1 cellular context compared by ENCODE assay signal in genomic region chr18:50105027-50105426, GRCh38.
TF ChIP-seq lines count a peak whose summit lies in the region.

No MANE protein-coding gene starts in this region.

TF ChIP-seq in HEK293, 187 proteins besides CTCF, POLR2A, EP300 and RAD21 (continued from another document and continues in another):
- TF ChIP-seq ZBTB10 (tag by site-specific recombination; IDR thresholded peaks at IDR 0.05): no peak
- no peak for TF ChIP-seq ZNF544 (tag by site-specific recombination; IDR thresholded peaks at IDR 0.05)
- TF ChIP-seq ZBTB21 (tag by site-specific recombination; IDR thresholded peaks at IDR 0.05): peak; percentile 65; the same call in 1 of the 2 replicates
- no peak for TF ChIP-seq ZNF239 (tag by site-specific recombination; IDR thresholded peaks at IDR 0.05)
- TF ChIP-seq, protein P1, sequence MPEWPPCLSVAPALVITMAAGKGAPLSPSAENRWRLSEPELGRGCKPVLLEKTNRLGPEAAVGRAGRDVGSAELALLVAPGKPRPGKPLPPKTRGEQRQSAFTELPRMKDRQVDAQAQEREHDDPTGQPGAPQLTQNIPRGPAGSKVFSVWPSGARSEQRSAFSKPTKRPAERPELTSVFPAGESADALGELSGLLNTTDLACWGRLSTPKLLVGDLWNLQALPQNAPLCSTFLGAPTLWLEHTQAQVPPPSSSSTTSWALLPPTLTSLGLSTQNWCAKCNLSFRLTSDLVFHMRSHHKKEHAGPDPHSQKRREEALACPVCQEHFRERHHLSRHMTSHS (tag by site-specific recombination; IDR thresholded peaks at IDR 0.05): no peak
- no peak; the same call in 1 of the 2 replicates for TF ChIP-seq ZNF214 (tag by site-specific recombination; IDR thresholded peaks at IDR 0.05; ENCODE audit: borderline replicate concordance)
- TF ChIP-seq, protein P2, sequence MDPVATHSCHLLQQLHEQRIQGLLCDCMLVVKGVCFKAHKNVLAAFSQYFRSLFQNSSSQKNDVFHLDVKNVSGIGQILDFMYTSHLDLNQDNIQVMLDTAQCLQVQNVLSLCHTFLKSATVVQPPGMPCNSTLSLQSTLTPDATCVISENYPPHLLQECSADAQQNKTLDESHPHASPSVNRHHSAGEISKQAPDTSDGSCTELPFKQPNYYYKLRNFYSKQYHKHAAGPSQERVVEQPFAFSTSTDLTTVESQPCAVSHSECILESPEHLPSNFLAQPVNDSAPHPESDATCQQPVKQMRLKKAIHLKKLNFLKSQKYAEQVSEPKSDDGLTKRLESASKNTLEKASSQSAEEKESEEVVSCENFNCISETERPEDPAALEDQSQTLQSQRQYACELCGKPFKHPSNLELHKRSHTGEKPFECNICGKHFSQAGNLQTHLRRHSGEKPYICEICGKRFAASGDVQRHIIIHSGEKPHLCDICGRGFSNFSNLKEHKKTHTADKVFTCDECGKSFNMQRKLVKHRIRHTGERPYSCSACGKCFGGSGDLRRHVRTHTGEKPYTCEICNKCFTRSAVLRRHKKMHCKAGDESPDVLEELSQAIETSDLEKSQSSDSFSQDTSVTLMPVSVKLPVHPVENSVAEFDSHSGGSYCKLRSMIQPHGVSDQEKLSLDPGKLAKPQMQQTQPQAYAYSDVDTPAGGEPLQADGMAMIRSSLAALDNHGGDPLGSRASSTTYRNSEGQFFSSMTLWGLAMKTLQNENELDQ (tag by site-specific recombination; IDR thresholded peaks at IDR 0.05; ENCODE audit: low read depth): no peak
- TF ChIP-seq, protein P3, sequence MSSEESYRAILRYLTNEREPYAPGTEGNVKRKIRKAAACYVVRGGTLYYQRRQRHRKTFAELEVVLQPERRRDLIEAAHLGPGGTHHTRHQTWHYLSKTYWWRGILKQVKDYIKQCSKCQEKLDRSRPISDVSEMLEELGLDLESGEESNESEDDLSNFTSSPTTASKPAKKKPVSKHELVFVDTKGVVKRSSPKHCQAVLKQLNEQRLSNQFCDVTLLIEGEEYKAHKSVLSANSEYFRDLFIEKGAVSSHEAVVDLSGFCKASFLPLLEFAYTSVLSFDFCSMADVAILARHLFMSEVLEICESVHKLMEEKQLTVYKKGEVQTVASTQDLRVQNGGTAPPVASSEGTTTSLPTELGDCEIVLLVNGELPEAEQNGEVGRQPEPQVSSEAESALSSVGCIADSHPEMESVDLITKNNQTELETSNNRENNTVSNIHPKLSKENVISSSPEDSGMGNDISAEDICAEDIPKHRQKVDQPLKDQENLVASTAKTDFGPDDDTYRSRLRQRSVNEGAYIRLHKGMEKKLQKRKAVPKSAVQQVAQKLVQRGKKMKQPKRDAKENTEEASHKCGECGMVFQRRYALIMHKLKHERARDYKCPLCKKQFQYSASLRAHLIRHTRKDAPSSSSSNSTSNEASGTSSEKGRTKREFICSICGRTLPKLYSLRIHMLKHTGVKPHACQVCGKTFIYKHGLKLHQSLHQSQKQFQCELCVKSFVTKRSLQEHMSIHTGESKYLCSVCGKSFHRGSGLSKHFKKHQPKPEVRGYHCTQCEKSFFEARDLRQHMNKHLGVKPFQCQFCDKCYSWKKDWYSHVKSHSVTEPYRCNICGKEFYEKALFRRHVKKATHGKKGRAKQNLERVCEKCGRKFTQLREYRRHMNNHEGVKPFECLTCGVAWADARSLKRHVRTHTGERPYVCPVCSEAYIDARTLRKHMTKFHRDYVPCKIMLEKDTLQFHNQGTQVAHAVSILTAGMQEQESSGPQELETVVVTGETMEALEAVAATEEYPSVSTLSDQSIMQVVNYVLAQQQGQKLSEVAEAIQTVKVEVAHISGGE (tag by site-specific recombination; conservative IDR thresholded peaks at IDR 0.05; ENCODE audit: low read depth): peak; percentile 89
- no peak for TF ChIP-seq YY2 (tag by site-specific recombination; IDR thresholded peaks at IDR 0.05)
- TF ChIP-seq WT1 (tag by site-specific recombination; IDR thresholded peaks at IDR 0.05): no peak
- no peak for TF ChIP-seq PRDM4 (tag by site-specific recombination; IDR thresholded peaks at IDR 0.05)
- TF ChIP-seq ZNF26 (tag by site-specific recombination; IDR thresholded peaks at IDR 0.05): no peak
- no peak for TF ChIP-seq ZNF792 (tag by site-specific recombination; IDR thresholded peaks at IDR 0.05)
- TF ChIP-seq ZBTB17 (tag by site-specific recombination; IDR thresholded peaks at IDR 0.05): no peak
- peak; percentile 22; the same call in 1 of the 2 replicates for TF ChIP-seq TSHZ1 (tag by site-specific recombination; IDR thresholded peaks at IDR 0.05; ENCODE audit: borderline replicate concordance)
- TF ChIP-seq, protein P4, sequence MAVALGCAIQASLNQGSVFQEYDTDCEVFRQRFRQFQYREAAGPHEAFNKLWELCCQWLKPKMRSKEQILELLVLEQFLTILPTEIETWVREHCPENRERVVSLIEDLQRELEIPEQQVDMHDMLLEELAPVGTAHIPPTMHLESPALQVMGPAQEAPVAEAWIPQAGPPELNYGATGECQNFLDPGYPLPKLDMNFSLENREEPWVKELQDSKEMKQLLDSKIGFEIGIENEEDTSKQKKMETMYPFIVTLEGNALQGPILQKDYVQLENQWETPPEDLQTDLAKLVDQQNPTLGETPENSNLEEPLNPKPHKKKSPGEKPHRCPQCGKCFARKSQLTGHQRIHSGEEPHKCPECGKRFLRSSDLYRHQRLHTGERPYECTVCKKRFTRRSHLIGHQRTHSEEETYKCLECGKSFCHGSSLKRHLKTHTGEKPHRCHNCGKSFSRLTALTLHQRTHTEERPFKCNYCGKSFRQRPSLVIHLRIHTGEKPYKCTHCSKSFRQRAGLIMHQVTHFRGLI (tag by site-specific recombination; IDR thresholded peaks at IDR 0.05): no peak
- no peak for TF ChIP-seq ZNF248 (tag by site-specific recombination; IDR thresholded peaks at IDR 0.05)
- TF ChIP-seq ZNF621 (tag by site-specific recombination; IDR thresholded peaks at IDR 0.05): no peak
- TF ChIP-seq, protein P5, sequence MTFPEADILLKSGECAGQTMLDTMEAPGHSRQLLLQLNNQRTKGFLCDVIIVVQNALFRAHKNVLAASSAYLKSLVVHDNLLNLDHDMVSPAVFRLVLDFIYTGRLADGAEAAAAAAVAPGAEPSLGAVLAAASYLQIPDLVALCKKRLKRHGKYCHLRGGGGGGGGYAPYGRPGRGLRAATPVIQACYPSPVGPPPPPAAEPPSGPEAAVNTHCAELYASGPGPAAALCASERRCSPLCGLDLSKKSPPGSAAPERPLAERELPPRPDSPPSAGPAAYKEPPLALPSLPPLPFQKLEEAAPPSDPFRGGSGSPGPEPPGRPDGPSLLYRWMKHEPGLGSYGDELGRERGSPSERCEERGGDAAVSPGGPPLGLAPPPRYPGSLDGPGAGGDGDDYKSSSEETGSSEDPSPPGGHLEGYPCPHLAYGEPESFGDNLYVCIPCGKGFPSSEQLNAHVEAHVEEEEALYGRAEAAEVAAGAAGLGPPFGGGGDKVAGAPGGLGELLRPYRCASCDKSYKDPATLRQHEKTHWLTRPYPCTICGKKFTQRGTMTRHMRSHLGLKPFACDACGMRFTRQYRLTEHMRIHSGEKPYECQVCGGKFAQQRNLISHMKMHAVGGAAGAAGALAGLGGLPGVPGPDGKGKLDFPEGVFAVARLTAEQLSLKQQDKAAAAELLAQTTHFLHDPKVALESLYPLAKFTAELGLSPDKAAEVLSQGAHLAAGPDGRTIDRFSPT (tag by site-specific recombination; IDR thresholded peaks at IDR 0.05): no peak
- TF ChIP-seq OSR2 (tag by site-specific recombination; IDR thresholded peaks at IDR 0.05): no peak
- TF ChIP-seq, protein P6, sequence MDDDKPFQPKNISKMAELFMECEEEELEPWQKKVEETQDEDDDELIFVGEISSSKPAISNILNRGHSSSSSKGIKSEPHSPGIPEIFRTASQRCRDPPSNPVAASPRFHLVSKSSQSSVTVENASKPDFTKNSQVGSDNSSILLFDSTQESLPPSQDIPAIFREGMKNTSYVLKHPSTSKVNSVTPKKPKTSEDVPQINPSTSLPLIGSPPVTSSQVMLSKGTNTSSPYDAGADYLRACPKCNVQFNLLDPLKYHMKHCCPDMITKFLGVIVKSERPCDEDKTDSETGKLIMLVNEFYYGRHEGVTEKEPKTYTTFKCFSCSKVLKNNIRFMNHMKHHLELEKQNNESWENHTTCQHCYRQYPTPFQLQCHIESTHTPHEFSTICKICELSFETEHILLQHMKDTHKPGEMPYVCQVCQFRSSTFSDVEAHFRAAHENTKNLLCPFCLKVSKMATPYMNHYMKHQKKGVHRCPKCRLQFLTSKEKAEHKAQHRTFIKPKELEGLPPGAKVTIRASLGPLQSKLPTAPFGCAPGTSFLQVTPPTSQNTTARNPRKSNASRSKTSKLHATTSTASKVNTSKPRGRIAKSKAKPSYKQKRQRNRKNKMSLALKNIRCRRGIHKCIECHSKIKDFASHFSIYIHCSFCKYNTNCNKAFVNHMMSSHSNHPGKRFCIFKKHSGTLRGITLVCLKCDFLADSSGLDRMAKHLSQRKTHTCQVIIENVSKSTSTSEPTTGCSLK (tag by site-specific recombination; IDR thresholded peaks at IDR 0.05): no peak
- no peak for TF ChIP-seq HOXC10 (CRISPR knock-in tag; IDR thresholded peaks at IDR 0.05)
- TF ChIP-seq HOXD13 (CRISPR knock-in tag; IDR thresholded peaks at IDR 0.05; ENCODE audit: borderline replicate concordance): no peak
- 0 out of 2 replicates have a peak, but pooled peaks have one; percentile 20 for TF ChIP-seq ZNF610 (tag by site-specific recombination; IDR thresholded peaks at IDR 0.05; ENCODE audit: borderline replicate concordance)
- peak; percentile 74; the same call in 1 of the 2 replicates for TF ChIP-seq ZNF514 (tag by site-specific recombination; IDR thresholded peaks at IDR 0.05)
- TF ChIP-seq ZNF324 (tag by site-specific recombination; IDR thresholded peaks at IDR 0.05): no peak
- TF ChIP-seq ZNF561 (tag by site-specific recombination; IDR thresholded peaks at IDR 0.05; ENCODE audit: borderline replicate concordance): no peak
- no peak for TF ChIP-seq ZNF76 (tag by site-specific recombination; IDR thresholded peaks at IDR 0.05; ENCODE audit: borderline replicate concordance, low read depth)
- TF ChIP-seq ZNF658 (tag by site-specific recombination; IDR thresholded peaks at IDR 0.05): no peak
- TF ChIP-seq ZNF707 (tag by site-specific recombination; IDR thresholded peaks at IDR 0.05): no peak
- no peak for TF ChIP-seq HOXA7 (CRISPR knock-in tag; IDR thresholded peaks at IDR 0.05; ENCODE audit: borderline replicate concordance)
- no peak for TF ChIP-seq KLF8 (tag by site-specific recombination; IDR thresholded peaks at IDR 0.05)
